22 cellular contexts compared by ENCODE assay signal in the genomic region with DNA sequence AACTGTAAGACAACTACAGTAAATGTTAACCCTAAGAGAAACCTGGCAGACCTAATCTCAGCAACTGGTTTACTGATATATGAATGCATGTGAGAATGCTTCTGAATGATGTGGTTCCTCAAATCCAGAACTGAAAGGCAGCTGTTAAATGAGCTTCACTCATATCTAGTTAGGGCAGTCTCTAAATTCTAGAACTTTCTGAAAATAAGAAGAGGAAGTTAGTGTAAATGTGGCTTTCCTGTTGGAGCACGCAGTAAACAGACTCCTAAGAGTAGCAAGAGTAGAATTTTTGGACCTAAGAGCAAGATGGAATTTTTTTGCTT.
DNase-seq lines count a peak whose midpoint lies in the region; ATAC-seq, FAIRE-seq and TF ChIP-seq lines count a peak whose summit lies in the region.
"Had no signal": no experiment of that assay in that cellular context is flagged by ENCODE, and none has a peak within 500 bp of the region (broad histone marks: within the 10 kb centered on the region; RNA-seq: fewer than 3 reads in every experiment).

No MANE protein-coding gene starts in this region.

- H2AFZ ChIP-seq in OCI-LY3 (ENCODE audit: low read depth, low read length), result no peak overlapping the region
- H2AFZ ChIP-seq in smooth muscle cell (ENCODE audit: low read depth), result peak overlapping the region; percentile 52

- H3K27ac ChIP-seq in OCI-LY3 (ENCODE audit: low read length), result peak overlapping the region; percentile 56
- peak overlapping the region; percentile 77 for H3K27ac ChIP-seq in smooth muscle cell (ENCODE audit: low read depth)
- no peak overlapping the region for H3K27ac ChIP-seq in SJCRH30
- H3K27ac ChIP-seq in small intestine (ENCODE audit: low read depth in 1 of 2, low read length in 1 of 2), result no peak overlapping the region
- H3K27ac ChIP-seq: body of pancreas, coronary artery, heart right ventricle, neutrophil, Peyer's patch, SK-N-MC, thyroid gland had no signal

- no peak for DNase-seq in smooth muscle cell (lab: John Stamatoyannopoulos, UW; ENCODE audit: unreplicated experiment)
- DNase-seq in SJCRH30, result no peak
- no peak for DNase-seq in small intestine
- DNase-seq: activated CD8-positive, alpha-beta memory T cell treated with anti-CD3 and anti-CD28 coated beads, Interleukin-2, amount 10 ng/mL, durations not matched to agents 7 days and 5 days; activated naive CD8-positive, alpha-beta T cell treated with anti-CD3 and anti-CD28 coated beads, Interleukin-2, amount 10 ng/mL, durations not matched to agents 7 days and 5 days; body of pancreas; Caco-2; heart right ventricle; NCI-H1694; NCI-H82; Peyer's patch; thyroid gland had no signal

- FAIRE-seq in small intestine (lab: Jason Lieb, UNC), result no peak
- FAIRE-seq: endothelial cell of umbilical vein had no signal

- H4K20me1 ChIP-seq in OCI-LY3 (ENCODE audit: insufficient read depth, low read length) (no peaks in the 10 kb centered on the region), smooth muscle cell (ENCODE audit: low read depth) (no peaks in the 10 kb centered on the region)

- H3K4me3 ChIP-seq in OCI-LY3 (ENCODE audit: low read length) (no peak overlapping the region), smooth muscle cell (no peak overlapping the region), SJCRH30 (no peak overlapping the region), small intestine (ENCODE audit: low read depth in 1 of 2, low read length in 2 of 2) (no peak overlapping the region)
- H3K4me3 ChIP-seq: body of pancreas, coronary artery, heart right ventricle, Peyer's patch, SK-N-MC, thyroid gland had no signal

- 91% methylated on average over 1 of the region's 1 CpG for WGBS in smooth muscle cell (ENCODE audit: low lambda C conversion rate)
- 56 to 62% (median 58%) methylated on average over 1 of the region's 1 CpG for WGBS in small intestine, 3 donors

- H3K4me2 ChIP-seq in OCI-LY3 (ENCODE audit: low read length), result peak overlapping the region; percentile 27; the same call in 1 of the 2 replicates
- no peak overlapping the region for H3K4me2 ChIP-seq in smooth muscle cell

- peak; percentile 56 for ATAC-seq in GM18868 (IDR thresholded peaks at IDR 0.05; ENCODE audit: unreplicated experiment)
- ATAC-seq in HG03025 (IDR thresholded peaks at IDR 0.05; ENCODE audit: low FRiP score, unreplicated experiment), result peak; percentile 87
- ATAC-seq in GM21825 (IDR thresholded peaks at IDR 0.05; ENCODE audit: unreplicated experiment), result no peak
- ATAC-seq: activated CD8-positive, alpha-beta memory T cell treated with anti-CD3 and anti-CD28 coated beads, Interleukin-2, amount 10 ng/mL, durations not matched to agents 7 days and 5 days; activated T-helper 17 cell treated with anti-CD3 and anti-CD28 coated beads, Interleukin-2, amount 50 U/mL, for 72 hours; body of pancreas; heart right ventricle; stimulated activated memory B cell treated with anti-CD40 and anti-IgM and Interleukin-4, amounts not matched to agents 10 μg/mL and 1 μg/mL and 100 μg/mL, for 72 hours had no signal

- TF ChIP-seq CTCF in OCI-LY3 (IDR thresholded peaks at IDR 0.05; ENCODE audit: low read depth, low read length), result no peak
- TF ChIP-seq CTCF in smooth muscle cell (IDR thresholded peaks at IDR 0.05; ENCODE audit: borderline replicate concordance, insufficient read depth, poor library complexity, severe bottlenecking), result no peak

- H3K27me3 ChIP-seq in OCI-LY3 (ENCODE audit: low read depth, low read length) (no peaks in the 10 kb centered on the region), smooth muscle cell (ENCODE audit: low read depth) (no peaks in the 10 kb centered on the region), SJCRH30 (no peaks in the 10 kb centered on the region), small intestine (ENCODE audit: control insufficient read depth in 2 of 2, insufficient read depth in 2 of 2, low read length in 2 of 2) (no peaks in the 10 kb centered on the region)
- H3K27me3 ChIP-seq: body of pancreas, heart right ventricle, neutrophil, Peyer's patch, thyroid gland had no signal

- H3F3A ChIP-seq in smooth muscle cell (ENCODE audit: low read depth), result no peaks in the 10 kb centered on the region

- H3K79me2 ChIP-seq in OCI-LY3 (ENCODE audit: low read length), result no peaks in the 10 kb centered on the region
- H3K79me2 ChIP-seq in smooth muscle cell (ENCODE audit: low read depth), result no peaks in the 10 kb centered on the region

- H3K9me3 ChIP-seq in OCI-LY3 (ENCODE audit: insufficient read depth, low read length), result no peaks in the 10 kb centered on the region
- H3K9me3 ChIP-seq in smooth muscle cell (replicated peaks; ENCODE audit: low read depth), result no peaks in the 10 kb centered on the region
- no peaks in the 10 kb centered on the region for H3K9me3 ChIP-seq in SJCRH30 (replicated peaks)
- no peaks in the 10 kb centered on the region for H3K9me3 ChIP-seq in small intestine (ENCODE audit: control insufficient read depth, low read depth)
- H3K9me3 ChIP-seq: body of pancreas, Caco-2, heart right ventricle, neutrophil, Peyer's patch, thyroid gland had no signal

- peaks cover 17% of the 10 kb centered on the region for H3K4me1 ChIP-seq in OCI-LY3 (ENCODE audit: low read length)
- H3K4me1 ChIP-seq in smooth muscle cell (ENCODE audit: low read depth), result no peaks in the 10 kb centered on the region
- H3K4me1 ChIP-seq in SJCRH30, result no peaks in the 10 kb centered on the region
- no peaks in the 10 kb centered on the region for H3K4me1 ChIP-seq in small intestine (ENCODE audit: control insufficient read depth in 2 of 2, insufficient read depth in 1 of 2, low read depth in 1 of 2, low read length in 1 of 2)
- H3K4me1 ChIP-seq: body of pancreas, Caco-2, heart right ventricle, Peyer's patch, thyroid gland had no signal

- H3K36me3 ChIP-seq in OCI-LY3 (replicated peaks; ENCODE audit: low read depth, low read length) (no peaks in the 10 kb centered on the region), smooth muscle cell (ENCODE audit: low read depth) (no peaks in the 10 kb centered on the region), SJCRH30 (no peaks in the 10 kb centered on the region), small intestine (ENCODE audit: control insufficient read depth in 2 of 2, insufficient read depth in 2 of 2, low read length in 2 of 2) (no peaks in the 10 kb centered on the region)
- H3K36me3 ChIP-seq: heart right ventricle, neutrophil, Peyer's patch, thyroid gland had no signal

- no peak overlapping the region for H3K9ac ChIP-seq in OCI-LY3 (ENCODE audit: low read length)
- H3K9ac ChIP-seq in smooth muscle cell (ENCODE audit: low read depth), result peak overlapping the region; percentile 6

Comparison
In these comparisons a context has a peak if more than half of its experiments do, and no peak if none do; other contexts are left out.
1. H3K27ac ChIP-seq: peak in OCI-LY3 (single experiment) and smooth muscle cell (single experiment); none in SJCRH30 (single experiment) and small intestine (0 of 2).